Comparison of ENCODE assay signal across 9 cellular contexts in genomic region chr5:150642567-150642927, GRCh38. TPM values are rescaled to one million over a fixed set of nuclear protein-coding genes. Genes with fewer than 3 reads are reported as not detected.
DNase-seq lines count a peak whose midpoint lies in the region; ATAC-seq and TF ChIP-seq lines count a peak whose summit lies in the region.
"Had no signal": no experiment of that assay in that cellular context is flagged by ENCODE, and none has a peak within 500 bp of the region (broad histone marks: within the 10 kb centered on the region; RNA-seq: fewer than 3 reads in every experiment).

No MANE protein-coding gene starts in this region.

- no peaks in the 10 kb centered on the region for H3K9me3 Mint-ChIP-seq in neural progenitor cell
- H3K9me3 Mint-ChIP-seq in CD8-positive, alpha-beta T cell: no peaks in the 10 kb centered on the region
- H3K9me3 Mint-ChIP-seq: stimulated activated effector memory CD8-positive, alpha-beta T cell treated with anti-CD3 and anti-CD28 coated beads, Interleukin-12 subunit alpha, Interleukin-12 subunit beta, amount 100 ng/mL, for 72 hours had no signal

- in situ Hi-C loops in Panc1 (cut with HindIII; ENCODE audit: low pct_unique_long_range_greater_than_20kb, low sequenced_read_pairs): no loop called here

- 6 to 39% methylated on average over 4 to 5 of the region's 5 CpGs for WGBS in esophagus squamous epithelium, 2 donors

- BruUV-seq in Panc1 (replicated peaks; lab: Mats Ljungman, UMichigan): no TSS peak

- H3K4me1 ChIP-seq in Panc1 (ENCODE audit: control insufficient read depth, insufficient read depth, low read length): peaks cover 79% of the 10 kb centered on the region
- peaks cover 40 to 89% (median 80%) of the 10 kb centered on the region in 3 donors for H3K4me1 ChIP-seq in esophagus squamous epithelium
- peaks cover 64% of the 10 kb centered on the region for H3K4me1 ChIP-seq in neural progenitor cell
- no peaks in the 10 kb centered on the region for H3K4me1 ChIP-seq in CD8-positive, alpha-beta T cell (ENCODE audit: insufficient read depth, low read length)

- H3K4me3 ChIP-seq in Panc1 (ENCODE audit: low read depth in 2 of 2, low read length in 2 of 2) (peak overlapping the region; percentile 14 to 42; a peak in 3 of 4 replicates), esophagus squamous epithelium (peak overlapping the region in 1 of 4 donors; percentile 29), neural progenitor cell (no peak overlapping the region)
- no peak overlapping the region for H3K4me3 ChIP-seq in CD8-positive, alpha-beta T cell (ENCODE audit: low read depth, low read length)

- H4K20me1 ChIP-seq in neural progenitor cell (ENCODE audit: low read depth): no peaks in the 10 kb centered on the region

- no peaks in the 10 kb centered on the region for H3K9me3 ChIP-seq in Panc1 (ENCODE audit: control insufficient read depth, insufficient read depth, low read depth, low read length)
- no peaks in the 10 kb centered on the region for H3K9me3 ChIP-seq in esophagus squamous epithelium
- H3K9me3 ChIP-seq in neural progenitor cell (ENCODE audit: low read depth): no peaks in the 10 kb centered on the region
- no peaks in the 10 kb centered on the region for H3K9me3 ChIP-seq in CD8-positive, alpha-beta T cell (ENCODE audit: low read length)

- H3K4me1 Mint-ChIP-seq in neural progenitor cell: peaks cover 60% of the 10 kb centered on the region
- H3K4me1 Mint-ChIP-seq in CD8-positive, alpha-beta T cell (ENCODE audit: low read depth): no peaks in the 10 kb centered on the region
- H3K4me1 Mint-ChIP-seq: stimulated activated effector memory CD8-positive, alpha-beta T cell treated with anti-CD3 and anti-CD28 coated beads, Interleukin-12 subunit alpha, Interleukin-12 subunit beta, amount 100 ng/mL, for 72 hours had no signal

- H3K27ac ChIP-seq in Panc1 (ENCODE audit: low read length) (peak overlapping the region; percentile 97), esophagus squamous epithelium (peak overlapping the region; percentile 61 to 96 (median 85)), neural progenitor cell (no peak overlapping the region)
- H3K27ac ChIP-seq in CD8-positive, alpha-beta T cell (ENCODE audit: low read depth, low read length): no peak overlapping the region

- no peak overlapping the region for H3K4me3 Mint-ChIP-seq in neural progenitor cell
- no peak overlapping the region for H3K4me3 Mint-ChIP-seq in CD8-positive, alpha-beta T cell
- H3K4me3 Mint-ChIP-seq: stimulated activated effector memory CD8-positive, alpha-beta T cell treated with anti-CD3 and anti-CD28 coated beads, Interleukin-12 subunit alpha, Interleukin-12 subunit beta, amount 100 ng/mL, for 72 hours had no signal

- ATAC-seq in Panc1 (peak; percentile 54), HG02798 (IDR thresholded peaks at IDR 0.05; ENCODE audit: poor library complexity, unreplicated experiment) (no peak)
- ATAC-seq in CD8-positive, alpha-beta T cell: no peak
- ATAC-seq: stimulated activated effector memory CD8-positive, alpha-beta T cell treated with anti-CD3 and anti-CD28 coated beads, Interleukin-12 subunit alpha, Interleukin-12 subunit beta, amount 100 ng/mL, for 72 hours had no signal

- H3F3A ChIP-seq in neural progenitor cell (ENCODE audit: low read depth): peaks cover 42% of the 10 kb centered on the region

- intact Hi-C loops in Panc1 (cut with micrococcal nuclease; ENCODE audit: unreplicated experiment) (no loop called here), esophagus squamous epithelium (cut with DNase I) (no loop called here)
- intact Hi-C loops in CD8-positive, alpha-beta T cell (cut with DNase I, micrococcal nuclease): no loop called here

- DNase-seq in AG09319 (ENCODE audit: extremely low read depth, low read depth) (peak; percentile 54), Panc1 (ENCODE audit: low read depth, low spot score) (no peak), esophagus squamous epithelium (lab: John Stamatoyannopoulos, UW) (no peak), neural progenitor cell (ENCODE audit: low spot score) (peak; percentile 12), retina (no peak), GDM1 (lab: John Stamatoyannopoulos, UW) (no peak)
- no peak for DNase-seq in CD8-positive, alpha-beta T cell

- no peak overlapping the region for H3K9ac ChIP-seq in neural progenitor cell

- no peak for TF ChIP-seq POLR2A in esophagus squamous epithelium (IDR thresholded peaks at IDR 0.05)

- no peaks in the 10 kb centered on the region for H3K79me2 ChIP-seq in neural progenitor cell (ENCODE audit: low read depth)

- H3K27me3 ChIP-seq in Panc1 (ENCODE audit: control insufficient read depth, insufficient read depth, low read length): no peaks in the 10 kb centered on the region
- H3K27me3 ChIP-seq in esophagus squamous epithelium: no peaks in the 10 kb centered on the region
- H3K27me3 ChIP-seq in neural progenitor cell: no peaks in the 10 kb centered on the region
- H3K27me3 ChIP-seq in CD8-positive, alpha-beta T cell (ENCODE audit: insufficient read depth, low read length): no peaks in the 10 kb centered on the region

- no peak overlapping the region for H3K27ac Mint-ChIP-seq in neural progenitor cell
- no peak overlapping the region for H3K27ac Mint-ChIP-seq in CD8-positive, alpha-beta T cell
- H3K27ac Mint-ChIP-seq: stimulated activated effector memory CD8-positive, alpha-beta T cell treated with anti-CD3 and anti-CD28 coated beads, Interleukin-12 subunit alpha, Interleukin-12 subunit beta, amount 100 ng/mL, for 72 hours had no signal

- H3K36me3 ChIP-seq in Panc1 (ENCODE audit: control insufficient read depth, insufficient read depth, low read length) (no peaks in the 10 kb centered on the region; the same call in 1 of the 2 replicates), esophagus squamous epithelium (no peaks in the 10 kb centered on the region), neural progenitor cell (no peaks in the 10 kb centered on the region)
- no peaks in the 10 kb centered on the region for H3K36me3 ChIP-seq in CD8-positive, alpha-beta T cell (ENCODE audit: insufficient read depth, low read length)

- H3K36me3 Mint-ChIP-seq in neural progenitor cell: no peaks in the 10 kb centered on the region
- H3K36me3 Mint-ChIP-seq in CD8-positive, alpha-beta T cell: no peaks in the 10 kb centered on the region

- POLR2A ChIA-PET in Panc1 (lab: Charles Lee): interaction anchor here (1.0 kb wide), 1 partner anchor 192 kb away, joined by 3 read pairs; no protein-coding TSS in a partner anchor
- POLR2A ChIA-PET in CD8-positive, alpha-beta T cell (lab: Charles Lee): no interaction called here

- TF ChIP-seq CTCF in AG09319 (IDR thresholded peaks at IDR 0.05; ENCODE audit: low read depth, low read length): no peak
- TF ChIP-seq CTCF in Panc1 (IDR thresholded peaks at IDR 0.05): no peak
- no peak for TF ChIP-seq CTCF in esophagus squamous epithelium (IDR thresholded peaks at IDR 0.05)
- TF ChIP-seq CTCF in neural progenitor cell (IDR thresholded peaks at IDR 0.05): no peak
- no peak for TF ChIP-seq CTCF in CD8-positive, alpha-beta T cell (IDR thresholded peaks at IDR 0.05)

- CTCF ChIA-PET in Panc1 (lab: Charles Lee): interaction anchor here (1.1 kb wide), 1 partner anchor 68 kb away, joined by 3 read pairs; no protein-coding TSS in a partner anchor
- CTCF ChIA-PET in CD8-positive, alpha-beta T cell (lab: Charles Lee): no interaction called here

- H3K4me2 ChIP-seq in neural progenitor cell: no peak overlapping the region

- H2AFZ ChIP-seq in neural progenitor cell (replicated peaks): no peak overlapping the region

- peaks cover 16% of the 10 kb centered on the region for H3K27me3 Mint-ChIP-seq in neural progenitor cell (ENCODE audit: insufficient read depth, low read depth)
- H3K27me3 Mint-ChIP-seq in CD8-positive, alpha-beta T cell (ENCODE audit: low read depth): peaks cover 14% of the 10 kb centered on the region

RNA-seq across cellular contexts. Expression of gene SYNPO, which starts 2.1 kb away (rescaled TPM):
- 82.8 TPM for total RNA-seq in Panc1 (2021; ENCODE audit: unreplicated experiment)
- polyA plus RNA-seq in Panc1 (2012; ENCODE audit: insufficient read length): 66.3 TPM
- 1 to 10 TPM; 2.5 to 8.8 (median 5.6) TPM for total RNA-seq in esophagus squamous epithelium
- total RNA-seq in neural progenitor cell (ENCODE audit: low replicate concordance): 0.41 and 1.3 TPM in 2 replicates
- under 1 TPM; 0.06 to 0.14 TPM for total RNA-seq in CD8-positive, alpha-beta T cell

RNA-seq across cellular contexts. Expression of gene MYOZ3, which starts 18.5 kb away (rescaled TPM):
- total RNA-seq in Panc1 (2021; ENCODE audit: unreplicated experiment): 1.7 TPM
- 1.9 TPM for polyA plus RNA-seq in Panc1 (2012; ENCODE audit: insufficient read length)
- under 1 TPM in 1 of 4 donors, not detected in 3; under 0.01 TPM for total RNA-seq in esophagus squamous epithelium
- total RNA-seq in neural progenitor cell (ENCODE audit: low replicate concordance): 0.43 and 0.90 TPM in 2 replicates
- not detected for total RNA-seq in CD8-positive, alpha-beta T cell

RNA-seq across cellular contexts. Expression of gene RBM22, which starts 58.3 kb away (rescaled TPM):
- total RNA-seq in Panc1 (2021; ENCODE audit: unreplicated experiment) (54.3 TPM), esophagus squamous epithelium (10 to 100 TPM; 22.8 to 38.4 (median 28.8) TPM), neural progenitor cell (ENCODE audit: low replicate concordance) (46.1 and 52.4 TPM in 2 replicates)
- 47.3 TPM for polyA plus RNA-seq in Panc1 (2012; ENCODE audit: insufficient read length)
- 100 to 1,000 TPM; 119 to 125 TPM for total RNA-seq in CD8-positive, alpha-beta T cell

Comparison
In these comparisons a context has a peak if more than half of its experiments do, and no peak if none do; other contexts are left out.
1. DNase-seq: peak in AG09319 (single experiment) and neural progenitor cell (single experiment); none in Panc1 (single experiment), esophagus squamous epithelium (single experiment), CD8-positive, alpha-beta T cell (0 of 7), retina (single experiment) and GDM1 (single experiment).
2. H3K27ac ChIP-seq: peak in Panc1 (single experiment) and esophagus squamous epithelium (4 of 4); none in neural progenitor cell (single experiment) and CD8-positive, alpha-beta T cell (single experiment).
3. H3K4me3 ChIP-seq: peak in Panc1 (2 of 2); none in neural progenitor cell (single experiment) and CD8-positive, alpha-beta T cell (single experiment).